2 cellular contexts compared by ENCODE assay signal in the genomic region with DNA sequence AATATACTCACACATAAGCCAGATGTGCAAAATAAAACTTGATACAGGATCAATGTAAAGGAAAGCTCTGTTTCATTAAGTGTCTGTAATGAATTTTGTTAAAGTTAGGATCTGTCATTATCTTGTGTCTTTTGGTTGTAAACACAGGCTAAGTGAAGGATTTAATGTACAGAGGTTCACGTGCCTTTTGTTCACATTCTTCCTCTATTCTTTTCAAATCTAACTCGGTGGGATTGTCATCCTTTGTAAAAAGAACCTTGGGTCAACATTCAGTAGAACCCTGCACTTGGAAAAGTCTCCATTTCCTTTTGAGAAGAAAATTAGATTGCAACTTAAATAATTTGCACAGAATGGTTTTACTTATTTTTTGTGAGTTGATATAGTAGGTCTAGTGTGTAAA.
TF ChIP-seq lines count a peak whose summit lies in the region.

No MANE protein-coding gene starts in this region.

TF ChIP-seq in GM23338, 12 proteins besides CTCF, POLR2A, EP300 and RAD21 (continued from another document):
- TF ChIP-seq, protein P1, sequence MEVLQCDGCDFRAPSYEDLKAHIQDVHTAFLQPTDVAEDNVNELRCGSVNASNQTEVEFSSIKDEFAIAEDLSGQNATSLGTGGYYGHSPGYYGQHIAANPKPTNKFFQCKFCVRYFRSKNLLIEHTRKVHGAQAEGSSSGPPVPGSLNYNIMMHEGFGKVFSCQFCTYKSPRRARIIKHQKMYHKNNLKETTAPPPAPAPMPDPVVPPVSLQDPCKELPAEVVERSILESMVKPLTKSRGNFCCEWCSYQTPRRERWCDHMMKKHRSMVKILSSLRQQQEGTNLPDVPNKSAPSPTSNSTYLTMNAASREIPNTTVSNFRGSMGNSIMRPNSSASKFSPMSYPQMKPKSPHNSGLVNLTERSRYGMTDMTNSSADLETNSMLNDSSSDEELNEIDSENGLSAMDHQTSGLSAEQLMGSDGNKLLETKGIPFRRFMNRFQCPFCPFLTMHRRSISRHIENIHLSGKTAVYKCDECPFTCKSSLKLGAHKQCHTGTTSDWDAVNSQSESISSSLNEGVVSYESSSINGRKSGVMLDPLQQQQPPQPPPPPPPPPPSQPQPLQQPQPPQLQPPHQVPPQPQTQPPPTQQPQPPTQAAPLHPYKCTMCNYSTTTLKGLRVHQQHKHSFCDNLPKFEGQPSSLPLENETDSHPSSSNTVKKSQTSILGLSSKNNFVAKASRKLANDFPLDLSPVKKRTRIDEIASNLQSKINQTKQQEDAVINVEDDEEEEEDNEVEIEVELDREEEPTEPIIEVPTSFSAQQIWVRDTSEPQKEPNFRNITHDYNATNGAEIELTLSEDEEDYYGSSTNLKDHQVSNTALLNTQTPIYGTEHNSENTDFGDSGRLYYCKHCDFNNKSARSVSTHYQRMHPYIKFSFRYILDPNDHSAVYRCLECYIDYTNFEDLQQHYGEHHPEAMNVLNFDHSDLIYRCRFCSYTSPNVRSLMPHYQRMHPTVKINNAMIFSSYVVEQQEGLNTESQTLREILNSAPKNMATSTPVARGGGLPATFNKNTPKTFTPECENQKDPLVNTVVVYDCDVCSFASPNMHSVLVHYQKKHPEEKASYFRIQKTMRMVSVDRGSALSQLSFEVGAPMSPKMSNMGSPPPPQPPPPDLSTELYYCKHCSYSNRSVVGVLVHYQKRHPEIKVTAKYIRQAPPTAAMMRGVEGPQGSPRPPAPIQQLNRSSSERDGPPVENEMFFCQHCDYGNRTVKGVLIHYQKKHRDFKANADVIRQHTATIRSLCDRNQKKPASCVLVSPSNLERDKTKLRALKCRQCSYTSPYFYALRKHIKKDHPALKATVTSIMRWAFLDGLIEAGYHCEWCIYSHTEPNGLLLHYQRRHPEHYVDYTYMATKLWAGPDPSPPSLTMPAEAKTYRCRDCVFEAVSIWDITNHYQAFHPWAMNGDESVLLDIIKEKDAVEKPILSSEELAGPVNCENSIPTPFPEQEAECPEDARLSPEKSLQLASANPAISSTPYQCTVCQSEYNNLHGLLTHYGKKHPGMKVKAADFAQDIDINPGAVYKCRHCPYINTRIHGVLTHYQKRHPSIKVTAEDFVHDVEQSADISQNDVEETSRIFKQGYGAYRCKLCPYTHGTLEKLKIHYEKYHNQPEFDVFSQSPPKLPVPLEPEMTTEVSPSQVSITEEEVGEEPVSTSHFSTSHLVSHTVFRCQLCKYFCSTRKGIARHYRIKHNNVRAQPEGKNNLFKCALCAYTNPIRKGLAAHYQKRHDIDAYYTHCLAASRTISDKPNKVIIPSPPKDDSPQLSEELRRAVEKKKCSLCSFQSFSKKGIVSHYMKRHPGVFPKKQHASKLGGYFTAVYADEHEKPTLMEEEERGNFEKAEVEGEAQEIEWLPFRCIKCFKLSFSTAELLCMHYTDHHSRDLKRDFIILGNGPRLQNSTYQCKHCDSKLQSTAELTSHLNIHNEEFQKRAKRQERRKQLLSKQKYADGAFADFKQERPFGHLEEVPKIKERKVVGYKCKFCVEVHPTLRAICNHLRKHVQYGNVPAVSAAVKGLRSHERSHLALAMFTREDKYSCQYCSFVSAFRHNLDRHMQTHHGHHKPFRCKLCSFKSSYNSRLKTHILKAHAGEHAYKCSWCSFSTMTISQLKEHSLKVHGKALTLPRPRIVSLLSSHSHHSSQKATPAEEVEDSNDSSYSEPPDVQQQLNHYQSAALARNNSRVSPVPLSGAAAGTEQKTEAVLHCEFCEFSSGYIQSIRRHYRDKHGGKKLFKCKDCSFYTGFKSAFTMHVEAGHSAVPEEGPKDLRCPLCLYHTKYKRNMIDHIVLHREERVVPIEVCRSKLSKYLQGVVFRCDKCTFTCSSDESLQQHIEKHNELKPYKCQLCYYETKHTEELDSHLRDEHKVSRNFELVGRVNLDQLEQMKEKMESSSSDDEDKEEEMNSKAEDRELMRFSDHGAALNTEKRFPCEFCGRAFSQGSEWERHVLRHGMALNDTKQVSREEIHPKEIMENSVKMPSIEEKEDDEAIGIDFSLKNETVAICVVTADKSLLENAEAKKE (CRISPR knock-in tag; IDR thresholded peaks at IDR 0.05): no peak
- TF ChIP-seq, protein P2, sequence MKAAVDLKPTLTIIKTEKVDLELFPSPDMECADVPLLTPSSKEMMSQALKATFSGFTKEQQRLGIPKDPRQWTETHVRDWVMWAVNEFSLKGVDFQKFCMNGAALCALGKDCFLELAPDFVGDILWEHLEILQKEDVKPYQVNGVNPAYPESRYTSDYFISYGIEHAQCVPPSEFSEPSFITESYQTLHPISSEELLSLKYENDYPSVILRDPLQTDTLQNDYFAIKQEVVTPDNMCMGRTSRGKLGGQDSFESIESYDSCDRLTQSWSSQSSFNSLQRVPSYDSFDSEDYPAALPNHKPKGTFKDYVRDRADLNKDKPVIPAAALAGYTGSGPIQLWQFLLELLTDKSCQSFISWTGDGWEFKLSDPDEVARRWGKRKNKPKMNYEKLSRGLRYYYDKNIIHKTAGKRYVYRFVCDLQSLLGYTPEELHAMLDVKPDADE (IDR thresholded peaks at IDR 0.05): no peak
- TF ChIP-seq ZNF331 (CRISPR knock-in tag; IDR thresholded peaks at IDR 0.05; ENCODE audit: low read depth) (no peak), CREB1 (CRISPR knock-in tag; IDR thresholded peaks at IDR 0.05; ENCODE audit: low read depth) (no peak), STAT1 (IDR thresholded peaks at IDR 0.05; ENCODE audit: unreplicated experiment) (no peak)

TF ChIP-seq in GM12878, 131 proteins besides CTCF, POLR2A, EP300 and RAD21 (continued from another document):
- TF ChIP-seq, protein P3, sequence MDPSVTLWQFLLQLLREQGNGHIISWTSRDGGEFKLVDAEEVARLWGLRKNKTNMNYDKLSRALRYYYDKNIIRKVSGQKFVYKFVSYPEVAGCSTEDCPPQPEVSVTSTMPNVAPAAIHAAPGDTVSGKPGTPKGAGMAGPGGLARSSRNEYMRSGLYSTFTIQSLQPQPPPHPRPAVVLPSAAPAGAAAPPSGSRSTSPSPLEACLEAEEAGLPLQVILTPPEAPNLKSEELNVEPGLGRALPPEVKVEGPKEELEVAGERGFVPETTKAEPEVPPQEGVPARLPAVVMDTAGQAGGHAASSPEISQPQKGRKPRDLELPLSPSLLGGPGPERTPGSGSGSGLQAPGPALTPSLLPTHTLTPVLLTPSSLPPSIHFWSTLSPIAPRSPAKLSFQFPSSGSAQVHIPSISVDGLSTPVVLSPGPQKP (IDR thresholded peaks at IDR 0.05; ENCODE audit: low read depth, low read length): no peak
- TF ChIP-seq ETV6 (conservative IDR thresholded peaks at IDR 0.05 in 1 of 2, IDR thresholded peaks at IDR 0.05 in 1 of 2; ENCODE audit: borderline replicate concordance in 1 of 2, low read depth in 1 of 2) (no peak), SUPT20H (IDR thresholded peaks at IDR 0.05; ENCODE audit: borderline replicate concordance, control insufficient read depth, low read depth, low read length) (no peak), PRDM15 (CRISPR knock-in tag; IDR thresholded peaks at IDR 0.05) (no peak), KAT2A (conservative IDR thresholded peaks at IDR 0.05; ENCODE audit: control insufficient read depth, low read depth, low read length) (no peak), NFYA (IDR thresholded peaks at IDR 0.05; ENCODE audit: borderline replicate concordance, low read depth, low read length) (no peak), PML (IDR thresholded peaks at IDR 0.05; ENCODE audit: low read length) (no peak), CREB1 (IDR thresholded peaks at IDR 0.05; ENCODE audit: low read depth) (no peak), TARDBP (IDR thresholded peaks at IDR 0.05; ENCODE audit: borderline replicate concordance) (no peak), JUND (IDR thresholded peaks at IDR 0.05; ENCODE audit: low read depth, low read length) (no peak), RFX5 (IDR thresholded peaks at IDR 0.05; ENCODE audit: low read depth, low read length) (no peak)
- TF ChIP-seq, protein P4, sequence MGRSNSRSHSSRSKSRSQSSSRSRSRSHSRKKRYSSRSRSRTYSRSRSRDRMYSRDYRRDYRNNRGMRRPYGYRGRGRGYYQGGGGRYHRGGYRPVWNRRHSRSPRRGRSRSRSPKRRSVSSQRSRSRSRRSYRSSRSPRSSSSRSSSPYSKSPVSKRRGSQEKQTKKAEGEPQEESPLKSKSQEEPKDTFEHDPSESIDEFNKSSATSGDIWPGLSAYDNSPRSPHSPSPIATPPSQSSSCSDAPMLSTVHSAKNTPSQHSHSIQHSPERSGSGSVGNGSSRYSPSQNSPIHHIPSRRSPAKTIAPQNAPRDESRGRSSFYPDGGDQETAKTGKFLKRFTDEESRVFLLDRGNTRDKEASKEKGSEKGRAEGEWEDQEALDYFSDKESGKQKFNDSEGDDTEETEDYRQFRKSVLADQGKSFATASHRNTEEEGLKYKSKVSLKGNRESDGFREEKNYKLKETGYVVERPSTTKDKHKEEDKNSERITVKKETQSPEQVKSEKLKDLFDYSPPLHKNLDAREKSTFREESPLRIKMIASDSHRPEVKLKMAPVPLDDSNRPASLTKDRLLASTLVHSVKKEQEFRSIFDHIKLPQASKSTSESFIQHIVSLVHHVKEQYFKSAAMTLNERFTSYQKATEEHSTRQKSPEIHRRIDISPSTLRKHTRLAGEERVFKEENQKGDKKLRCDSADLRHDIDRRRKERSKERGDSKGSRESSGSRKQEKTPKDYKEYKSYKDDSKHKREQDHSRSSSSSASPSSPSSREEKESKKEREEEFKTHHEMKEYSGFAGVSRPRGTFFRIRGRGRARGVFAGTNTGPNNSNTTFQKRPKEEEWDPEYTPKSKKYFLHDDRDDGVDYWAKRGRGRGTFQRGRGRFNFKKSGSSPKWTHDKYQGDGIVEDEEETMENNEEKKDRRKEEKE (IDR thresholded peaks at IDR 0.05): no peak
